In genomic region chr12:123427036-123427769, GRCh38 we compare ENCODE assay signal across 9 cellular contexts.
DNase-seq lines count a peak whose midpoint lies in the region; ATAC-seq and TF ChIP-seq lines count a peak whose summit lies in the region.
"Had no signal": no experiment of that assay in that cellular context is flagged by ENCODE, and none has a peak within 500 bp of the region (broad histone marks: within the 10 kb centered on the region; RNA-seq: fewer than 3 reads in every experiment).

No MANE protein-coding gene starts in this region.

- peak; percentile 95 for ATAC-seq in HG02759 (IDR thresholded peaks at IDR 0.05; ENCODE audit: unreplicated experiment)
- peak; percentile 95 to 97 for ATAC-seq in stimulated activated naive B cell treated with anti-CD40 and anti-IgM and Interleukin-4, amounts not matched to agents 10 μg/mL and 1 μg/mL and 100 μg/mL, for 72 hours (replicated peaks)
- ATAC-seq: sciatic nerve had no signal

- peak; percentile 63 for TF ChIP-seq POLR2A in Raji (IDR thresholded peaks at IDR 0.05; ENCODE audit: insufficient read depth, low read depth, low read length)

- no peaks in the 10 kb centered on the region for H3K27me3 Mint-ChIP-seq in activated T-cell treated with anti-CD3 and anti-CD28 coated beads, Interleukin-2, amount 50 U/mL, for 24 hours
- no peaks in the 10 kb centered on the region for H3K27me3 Mint-ChIP-seq in stimulated activated naive B cell treated with anti-CD40 and anti-IgM and Interleukin-4, amounts not matched to agents 10 μg/mL and 1 μg/mL and 100 μg/mL, for 72 hours

- peak overlapping the region; percentile 34 for H3K4me3 Mint-ChIP-seq in activated T-cell treated with anti-CD3 and anti-CD28 coated beads, Interleukin-2, amount 50 U/mL, for 24 hours
- H3K4me3 Mint-ChIP-seq in stimulated activated naive B cell treated with anti-CD40 and anti-IgM and Interleukin-4, amounts not matched to agents 10 μg/mL and 1 μg/mL and 100 μg/mL, for 72 hours, result peak overlapping the region; percentile 63 to 72

- peaks cover 32% of the 10 kb centered on the region for H3K4me1 Mint-ChIP-seq in activated T-cell treated with anti-CD3 and anti-CD28 coated beads, Interleukin-2, amount 50 U/mL, for 24 hours (ENCODE audit: low read depth)
- H3K4me1 Mint-ChIP-seq in stimulated activated naive B cell treated with anti-CD40 and anti-IgM and Interleukin-4, amounts not matched to agents 10 μg/mL and 1 μg/mL and 100 μg/mL, for 72 hours, result peaks cover 21 to 41% of the 10 kb centered on the region in 2 donors

- no peaks in the 10 kb centered on the region for H3K9me3 Mint-ChIP-seq in activated T-cell treated with anti-CD3 and anti-CD28 coated beads, Interleukin-2, amount 50 U/mL, for 24 hours
- H3K9me3 Mint-ChIP-seq in stimulated activated naive B cell treated with anti-CD40 and anti-IgM and Interleukin-4, amounts not matched to agents 10 μg/mL and 1 μg/mL and 100 μg/mL, for 72 hours, result no peaks in the 10 kb centered on the region

- peak overlapping the region; percentile 90 for H3K27ac Mint-ChIP-seq in activated T-cell treated with anti-CD3 and anti-CD28 coated beads, Interleukin-2, amount 50 U/mL, for 24 hours
- peak overlapping the region; percentile 98 for H3K27ac Mint-ChIP-seq in stimulated activated naive B cell treated with anti-CD40 and anti-IgM and Interleukin-4, amounts not matched to agents 10 μg/mL and 1 μg/mL and 100 μg/mL, for 72 hours

- DNase-seq in activated T-cell treated with anti-CD3 and anti-CD28 coated beads, Interleukin-2, amount 50 U/mL, for 24 hours, result no peak
- DNase-seq in activated T-cell treated with anti-CD3 and anti-CD28 coated beads for 4 hours (no peak), NCI-H226 (no peak), NCI-H2171 (lab: John Stamatoyannopoulos, UW) (no peak), hippocampal formation (lab: John Stamatoyannopoulos, UW) (no peak)
- DNase-seq in stimulated activated naive B cell treated with anti-CD40 and anti-IgM and Interleukin-4, amounts not matched to agents 10 μg/mL and 1 μg/mL and 100 μg/mL, for 72 hours, result peak; percentile 83

- H3K36me3 Mint-ChIP-seq in activated T-cell treated with anti-CD3 and anti-CD28 coated beads, Interleukin-2, amount 50 U/mL, for 24 hours (ENCODE audit: low read depth), result peaks cover 80% of the 10 kb centered on the region
- H3K36me3 Mint-ChIP-seq in stimulated activated naive B cell treated with anti-CD40 and anti-IgM and Interleukin-4, amounts not matched to agents 10 μg/mL and 1 μg/mL and 100 μg/mL, for 72 hours, result peaks cover 44 to 46% of the 10 kb centered on the region in 2 donors
